ENCODE assay signal across 32 cellular contexts in genomic region chr13:22589880-22590279, GRCh38.
"Had no signal": no experiment of that assay in that cellular context is flagged by ENCODE, and none has a peak within 500 bp of the region (broad histone marks: within the 10 kb centered on the region; RNA-seq: fewer than 3 reads in every experiment).

No MANE protein-coding gene starts in this region.

- DNase-seq: activated CD4-positive, alpha-beta T cell treated with anti-CD3 and anti-CD28 coated beads, Interleukin-2, amount 10 ng/mL, durations not matched to agents 24 days and 14 days; activated CD4-positive, alpha-beta T cell treated with anti-CD3 and anti-CD28 coated beads, Interleukin-2, amount 50 U/mL, for 48 hours; activated CD4-positive, CD25-positive, alpha-beta regulatory T cell; activated CD8-positive, alpha-beta T cell treated with anti-CD3 and anti-CD28 coated beads, Interleukin-2, amount 10 ng/mL, durations not matched to agents 7 days and 5 days; activated gamma-delta T cell; activated naive CD4-positive, alpha-beta T cell treated with anti-CD3 and anti-CD28 coated beads for 36 hours; activated T-cell treated with anti-CD3 and anti-CD28 coated beads, Interleukin-2, amount 50 U/mL, for 24 hours; adrenal gland; brain microvascular endothelial cell; MM.1S; MV-4-11; NCI-H1092 treated with DMSO at 0.1 percent for 48 hours; NCI-H1417; NCI-H146; NCI-H187; NCI-H2029 treated with DMSO at 0.1 percent for 48 hours; NCI-H2107; NCI-H2171; NCI-H510A; NCI-H526; NCI-H748 treated with DMSO at 0.1 percent for 48 hours; NK-92 treated with Interleukin-12 subunit alpha and Interleukin-12 subunit beta, amount 100 ng/mL, for 24 hours; PC-9; SIG-M5; SW 1271; T-helper 1 cell; T-helper 2 cell; T-helper 9 cell; WERI-Rb-1 had no signal

- H3K27me3 Mint-ChIP-seq: activated CD4-positive, alpha-beta T cell treated with anti-CD3 and anti-CD28 coated beads, Interleukin-2, amount 10 ng/mL, durations not matched to agents 24 days and 14 days had no signal

- H3K4me1 Mint-ChIP-seq: activated CD4-positive, alpha-beta T cell treated with anti-CD3 and anti-CD28 coated beads, Interleukin-2, amount 10 ng/mL, durations not matched to agents 24 days and 14 days had no signal

- ATAC-seq: activated CD8-positive, alpha-beta T cell treated with anti-CD3 and anti-CD28 coated beads, Interleukin-2, amount 10 ng/mL, durations not matched to agents 7 days and 5 days; activated naive CD4-positive, alpha-beta T cell treated with anti-CD3 and anti-CD28 coated beads, Interleukin-2, amount 50 U/mL, for 72 hours; Right ventricle myocardium inferior had no signal

- H3K27ac Mint-ChIP-seq: activated CD4-positive, alpha-beta T cell treated with anti-CD3 and anti-CD28 coated beads, Interleukin-2, amount 10 ng/mL, durations not matched to agents 24 days and 14 days; activated CD8-positive, alpha-beta T cell treated with anti-CD3 and anti-CD28 coated beads, Interleukin-2, amount 10 ng/mL, durations not matched to agents 7 days and 5 days; activated naive CD4-positive, alpha-beta T cell treated with anti-CD3 and anti-CD28 coated beads for 36 hours; activated naive CD4-positive, alpha-beta T cell treated with anti-CD3 and anti-CD28 coated beads, Interleukin-2, amount 50 U/mL, for 72 hours; activated T-cell treated with anti-CD3 and anti-CD28 coated beads, Interleukin-2, amount 50 U/mL, for 24 hours; activated T-helper 2 cell treated with anti-CD3 and anti-CD28 coated beads, Interferon-gamma antibody, Interleukin-2, Interleukin-4, amounts not matched to agents 10 μg/mL and 5 μg/mL and 100 μg/mL, durations not matched to agents 14 hours and 24 hours and 36 hours had no signal

- H3K9me3 Mint-ChIP-seq: activated T-cell treated with anti-CD3 and anti-CD28 coated beads, Interleukin-2, amount 50 U/mL, for 24 hours had no signal

- H3K4me3 Mint-ChIP-seq: activated CD4-positive, alpha-beta T cell treated with anti-CD3 and anti-CD28 coated beads, Interleukin-2, amount 10 ng/mL, durations not matched to agents 24 days and 14 days; activated CD8-positive, alpha-beta T cell treated with anti-CD3 and anti-CD28 coated beads, Interleukin-2, amount 10 ng/mL, durations not matched to agents 7 days and 5 days; activated naive CD4-positive, alpha-beta T cell treated with anti-CD3 and anti-CD28 coated beads for 36 hours; activated T-cell treated with anti-CD3 and anti-CD28 coated beads, Interleukin-2, amount 50 U/mL, for 24 hours had no signal
